16 cellular contexts compared by ENCODE assay signal in genomic region chr12:3160081-3160480, GRCh38.
DNase-seq lines count a peak whose midpoint lies in the region; ATAC-seq and TF ChIP-seq lines count a peak whose summit lies in the region.
"Had no signal": no experiment of that assay in that cellular context is flagged by ENCODE, and none has a peak within 500 bp of the region (broad histone marks: within the 10 kb centered on the region; RNA-seq: fewer than 3 reads in every experiment).

No MANE protein-coding gene starts in this region.

- no peaks in the 10 kb centered on the region for H3K4me1 Mint-ChIP-seq in natural killer cell treated with Interleukin-12 subunit alpha and Interleukin-12 subunit beta and Interleukin-15 and Interleukin-18, amount 100 ng/mL, for 72 hours (ENCODE audit: low read depth in 2 of 2)
- H3K4me1 Mint-ChIP-seq: CD4-positive, alpha-beta memory T cell had no signal

- H3K4me3 Mint-ChIP-seq in natural killer cell treated with Interleukin-12 subunit alpha and Interleukin-12 subunit beta and Interleukin-15 and Interleukin-18, amount 100 ng/mL, for 72 hours: no peak overlapping the region
- H3K4me3 Mint-ChIP-seq: CD4-positive, alpha-beta memory T cell had no signal

- no peaks in the 10 kb centered on the region for H3K36me3 Mint-ChIP-seq in natural killer cell treated with Interleukin-12 subunit alpha and Interleukin-12 subunit beta and Interleukin-15 and Interleukin-18, amount 100 ng/mL, for 72 hours
- H3K36me3 Mint-ChIP-seq: CD4-positive, alpha-beta memory T cell had no signal

- TF ChIP-seq CTCF in choroid plexus epithelial cell (conservative IDR thresholded peaks at IDR 0.05; ENCODE audit: low read depth, low read length): no peak
- no peak for TF ChIP-seq CTCF in fibroblast of villous mesenchyme (IDR thresholded peaks at IDR 0.05; ENCODE audit: insufficient read depth, low read depth, low read length)

- ATAC-seq in natural killer cell treated with Interleukin-12 subunit alpha and Interleukin-12 subunit beta and Interleukin-15 and Interleukin-18, amount 100 ng/mL, for 72 hours: no peak

- no peaks in the 10 kb centered on the region for H3K9me3 Mint-ChIP-seq in natural killer cell treated with Interleukin-12 subunit alpha and Interleukin-12 subunit beta and Interleukin-15 and Interleukin-18, amount 100 ng/mL, for 72 hours

- no peak for TF ChIP-seq RAD21 in Ishikawa (IDR thresholded peaks at IDR 0.05; ENCODE audit: low read depth)

- no peak overlapping the region for H3K27ac Mint-ChIP-seq in natural killer cell treated with Interleukin-12 subunit alpha and Interleukin-12 subunit beta and Interleukin-15 and Interleukin-18, amount 100 ng/mL, for 72 hours
- H3K27ac Mint-ChIP-seq: CD4-positive, alpha-beta memory T cell had no signal

- H3K4me3 ChIP-seq in choroid plexus epithelial cell (ENCODE audit: low read depth, low read length) (no peak overlapping the region), fibroblast of villous mesenchyme (ENCODE audit: low read depth, low read length) (no peak overlapping the region)

- TF ChIP-seq EP300 in Ishikawa (IDR thresholded peaks at IDR 0.05; ENCODE audit: borderline replicate concordance): no peak

- DNase-seq in EH (ENCODE audit: low read depth) (peak; percentile 49), choroid plexus epithelial cell (ENCODE audit: low read depth) (peak; percentile 68), fibroblast of villous mesenchyme (ENCODE audit: low read depth) (peak; percentile 37), kidney glomerular epithelial cell (lab: John Stamatoyannopoulos, UW) (no peak)
- no peak for DNase-seq in natural killer cell treated with Interleukin-12 subunit alpha and Interleukin-12 subunit beta and Interleukin-15 and Interleukin-18, amount 100 ng/mL, for 72 hours (ENCODE audit: low spot score)
- no peak for DNase-seq in activated CD4-positive, alpha-beta T cell treated with anti-CD3 and anti-CD28 coated beads, Interleukin-2, amount 50 U/mL, for 1 hour
- DNase-seq: BE2C; CD4-positive, alpha-beta memory T cell; DND-41; GOT3; Karpas-422; NCI-H1105 treated with DMSO at 0.1 percent for 48 hours; NCI-H187; NCI-H446 treated with DMSO at 0.1 percent for 48 hours; SIG-M5 had no signal

- H3K27me3 Mint-ChIP-seq in natural killer cell treated with Interleukin-12 subunit alpha and Interleukin-12 subunit beta and Interleukin-15 and Interleukin-18, amount 100 ng/mL, for 72 hours: peaks cover 2 to 24% of the 10 kb centered on the region in 2 donors

TF ChIP-seq in Ishikawa, 13 proteins besides CTCF, POLR2A, EP300 and RAD21:
- TF ChIP-seq, protein P1, sequence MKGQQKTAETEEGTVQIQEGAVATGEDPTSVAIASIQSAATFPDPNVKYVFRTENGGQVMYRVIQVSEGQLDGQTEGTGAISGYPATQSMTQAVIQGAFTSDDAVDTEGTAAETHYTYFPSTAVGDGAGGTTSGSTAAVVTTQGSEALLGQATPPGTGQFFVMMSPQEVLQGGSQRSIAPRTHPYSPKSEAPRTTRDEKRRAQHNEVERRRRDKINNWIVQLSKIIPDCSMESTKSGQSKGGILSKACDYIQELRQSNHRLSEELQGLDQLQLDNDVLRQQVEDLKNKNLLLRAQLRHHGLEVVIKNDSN (IDR thresholded peaks at IDR 0.05): no peak
- peak; percentile 96 for TF ChIP-seq CEBPB (IDR thresholded peaks at IDR 0.05)

Comparison
In these comparisons a context has a peak if more than half of its experiments do, and no peak if none do; other contexts are left out.
1. DNase-seq: peak in EH (single experiment), choroid plexus epithelial cell (single experiment) and fibroblast of villous mesenchyme (single experiment); none in kidney glomerular epithelial cell (single experiment), natural killer cell treated with Interleukin-12 subunit alpha and Interleukin-12 subunit beta and Interleukin-15 and Interleukin-18, amount 100 ng/mL, for 72 hours (single experiment) and activated CD4-positive, alpha-beta T cell treated with anti-CD3 and anti-CD28 coated beads, Interleukin-2, amount 50 U/mL, for 1 hour (single experiment).